In genomic region chr3:23488618-23489017, GRCh38 we compare ENCODE assay signal across 2 cellular contexts.
TF ChIP-seq lines count a peak whose summit lies in the region.

No MANE protein-coding gene starts in this region.

TF ChIP-seq in HEK293, 187 proteins besides CTCF, POLR2A, EP300 and RAD21 (continued from another document and continues in another):
- TF ChIP-seq ZNF214 (tag by site-specific recombination; IDR thresholded peaks at IDR 0.05; ENCODE audit: borderline replicate concordance): no peak
- TF ChIP-seq PRDM2 (tag by site-specific recombination; IDR thresholded peaks at IDR 0.05; ENCODE audit: borderline replicate concordance): no peak
- TF ChIP-seq, protein P1, sequence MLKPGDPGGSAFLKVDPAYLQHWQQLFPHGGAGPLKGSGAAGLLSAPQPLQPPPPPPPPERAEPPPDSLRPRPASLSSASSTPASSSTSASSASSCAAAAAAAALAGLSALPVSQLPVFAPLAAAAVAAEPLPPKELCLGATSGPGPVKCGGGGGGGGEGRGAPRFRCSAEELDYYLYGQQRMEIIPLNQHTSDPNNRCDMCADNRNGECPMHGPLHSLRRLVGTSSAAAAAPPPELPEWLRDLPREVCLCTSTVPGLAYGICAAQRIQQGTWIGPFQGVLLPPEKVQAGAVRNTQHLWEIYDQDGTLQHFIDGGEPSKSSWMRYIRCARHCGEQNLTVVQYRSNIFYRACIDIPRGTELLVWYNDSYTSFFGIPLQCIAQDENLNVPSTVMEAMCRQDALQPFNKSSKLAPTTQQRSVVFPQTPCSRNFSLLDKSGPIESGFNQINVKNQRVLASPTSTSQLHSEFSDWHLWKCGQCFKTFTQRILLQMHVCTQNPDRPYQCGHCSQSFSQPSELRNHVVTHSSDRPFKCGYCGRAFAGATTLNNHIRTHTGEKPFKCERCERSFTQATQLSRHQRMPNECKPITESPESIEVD (tag by site-specific recombination; IDR thresholded peaks at IDR 0.05): no peak
- no peak for TF ChIP-seq ZNF18 (tag by site-specific recombination; IDR thresholded peaks at IDR 0.05)
- no peak for TF ChIP-seq ZNF19 (tag by site-specific recombination; IDR thresholded peaks at IDR 0.05; ENCODE audit: low read depth)
- TF ChIP-seq ZNF501 (tag by site-specific recombination; IDR thresholded peaks at IDR 0.05): no peak
- TF ChIP-seq MYNN (tag by site-specific recombination; IDR thresholded peaks at IDR 0.05; ENCODE audit: borderline replicate concordance): no peak
- TF ChIP-seq ZNF830 (tag by site-specific recombination; IDR thresholded peaks at IDR 0.05; ENCODE audit: low read depth): no peak
- TF ChIP-seq TSHZ1 (tag by site-specific recombination; IDR thresholded peaks at IDR 0.05; ENCODE audit: borderline replicate concordance): no peak

TF ChIP-seq in IMR-90, 13 proteins besides CTCF, POLR2A, EP300 and RAD21:
- TF ChIP-seq, protein P2, sequence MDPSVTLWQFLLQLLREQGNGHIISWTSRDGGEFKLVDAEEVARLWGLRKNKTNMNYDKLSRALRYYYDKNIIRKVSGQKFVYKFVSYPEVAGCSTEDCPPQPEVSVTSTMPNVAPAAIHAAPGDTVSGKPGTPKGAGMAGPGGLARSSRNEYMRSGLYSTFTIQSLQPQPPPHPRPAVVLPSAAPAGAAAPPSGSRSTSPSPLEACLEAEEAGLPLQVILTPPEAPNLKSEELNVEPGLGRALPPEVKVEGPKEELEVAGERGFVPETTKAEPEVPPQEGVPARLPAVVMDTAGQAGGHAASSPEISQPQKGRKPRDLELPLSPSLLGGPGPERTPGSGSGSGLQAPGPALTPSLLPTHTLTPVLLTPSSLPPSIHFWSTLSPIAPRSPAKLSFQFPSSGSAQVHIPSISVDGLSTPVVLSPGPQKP (IDR thresholded peaks at IDR 0.05; ENCODE audit: borderline replicate concordance, low read depth, low read length): no peak
- TF ChIP-seq RCOR1 (IDR thresholded peaks at IDR 0.05; ENCODE audit: insufficient replicate concordance, low read length) (no peak), MAZ (IDR thresholded peaks at IDR 0.05; ENCODE audit: borderline replicate concordance, low read depth, low read length) (no peak), SMC3 (IDR thresholded peaks at IDR 0.05; ENCODE audit: low read depth, low read length) (no peak), CHD1 (IDR thresholded peaks at IDR 0.05; ENCODE audit: low read depth, low read length) (no peak)
TF ChIP-seq in IMR-90: peak in this region for 0.
